In genomic region chr10:63564731-63565130, GRCh38 we compare ENCODE assay signal across 8 cellular contexts. TPM values are rescaled to one million over a fixed set of nuclear protein-coding genes. Genes with fewer than 3 reads are reported as not detected.
DNase-seq lines count a peak whose midpoint lies in the region; ATAC-seq and TF ChIP-seq lines count a peak whose summit lies in the region.
"Not testable (repeated sequence)": the region's sequence is repeated elsewhere in the genome, so short reads cannot be mapped to it uniquely, and the experiment has no call there.

No MANE protein-coding gene starts in this region.

- not testable (repeated sequence) for TF ChIP-seq POLR2A in IMR-90 (IDR thresholded peaks at IDR 0.05; ENCODE audit: low read depth, low read length)

- dilution Hi-C loops in IMR-90 (cut with HindIII; ENCODE audit: low sequenced_read_pairs, unreplicated experiment) = not testable (repeated sequence)

- H4K8ac ChIP-seq in IMR-90 (ENCODE audit: low read depth in 2 of 2, low read length in 2 of 2) = not testable (repeated sequence)

- not testable (repeated sequence) for H3K9ac ChIP-seq in IMR-90 (ENCODE audit: low read depth, low read length)

- not testable (repeated sequence) for BruUV-seq in IMR-90 (replicated peaks; lab: Mats Ljungman, UMichigan)

- not testable (repeated sequence) for H4K20me1 ChIP-seq in GM23338 (replicated peaks; ENCODE audit: insufficient read depth); IMR-90 (ENCODE audit: insufficient read depth, low read length)

- not testable (repeated sequence) for H3K27me3 Mint-ChIP-seq in GM23338 (ENCODE audit: insufficient read depth, low read depth, poor library complexity)

- H3K9me2 ChIP-seq in GM23338 (ENCODE audit: insufficient read depth) = not testable (repeated sequence)

- not testable (repeated sequence) for H3K56ac ChIP-seq in IMR-90 (ENCODE audit: extremely low read depth, insufficient read depth, low read length)

- H2BK15ac ChIP-seq in IMR-90 (ENCODE audit: low read depth, low read length) = not testable (repeated sequence)

- not testable (repeated sequence) for H2AFZ ChIP-seq in GM23338; IMR-90 (replicated peaks; ENCODE audit: low read length, poor library complexity)

- H4K91ac ChIP-seq in IMR-90 (ENCODE audit: insufficient read depth, low read depth, low read length) = not testable (repeated sequence)

- not testable (repeated sequence) for H3K27ac Mint-ChIP-seq in GM23338

- H3K36me3 ChIP-seq in GM23338 (ENCODE audit: insufficient read depth); HEK293 (ENCODE audit: control insufficient read depth in 2 of 2, insufficient read depth in 1 of 2, low read length in 2 of 2); IMR-90 (ENCODE audit: control insufficient read depth, insufficient read depth, low read length): not testable (repeated sequence)

- H3K4me3 ChIP-seq in GM23338; HEK293 (ENCODE audit: low read depth, low read length); IMR-90 (ENCODE audit: insufficient read depth, low read depth, low read length): not testable (repeated sequence)

- H3K9me3 ChIP-seq in HEK293 (ENCODE audit: control insufficient read depth, insufficient read depth, low read depth, low read length); IMR-90 (ENCODE audit: control insufficient read depth, insufficient read depth, low read length): not testable (repeated sequence)

- H2AK5ac ChIP-seq in IMR-90 (ENCODE audit: low read depth, low read length) = not testable (repeated sequence)

- H3K18ac ChIP-seq in IMR-90 (ENCODE audit: low read depth, low read length) = not testable (repeated sequence)

- not testable (repeated sequence) for DNase-seq in GM23338 (ENCODE audit: low spot score)
- DNase-seq in HCEC 1CT (peak; percentile 22), IMR-90 (peak; percentile 36), amniotic epithelial cell (ENCODE audit: low read depth) (peak; percentile 42), iris pigment epithelial cell (ENCODE audit: low read depth) (peak; percentile 46)

- 38% methylated on average over 1 of the region's 3 CpGs; no CpG with 5 or more reads in 1 of the 2 experiments for WGBS in IMR-90 (ENCODE audit: extremely low coverage in 2 of 2, insufficient read length in 1 of 2), 2 experiments

- H2BK5ac ChIP-seq in IMR-90 (ENCODE audit: low read depth, low read length, poor library complexity, severe bottlenecking) = not testable (repeated sequence)

- TF ChIP-seq RAD21 in IMR-90 (IDR thresholded peaks at IDR 0.05; ENCODE audit: low read length) = not testable (repeated sequence)

- not testable (repeated sequence) for H3K4me1 ChIP-seq in GM23338 (ENCODE audit: insufficient read depth); IMR-90 (ENCODE audit: control insufficient read depth, insufficient read depth, low read length)
- peaks cover 23% of the 10 kb centered on the region for H3K4me1 ChIP-seq in HEK293 (ENCODE audit: control insufficient read depth, insufficient read depth, low read length)

- not testable (repeated sequence) for H3K9me3 Mint-ChIP-seq in GM23338

- not testable (repeated sequence) for H3K23ac ChIP-seq in IMR-90 (ENCODE audit: low read depth, low read length)

- not testable (repeated sequence) for H2BK120ac ChIP-seq in IMR-90 (ENCODE audit: low read depth, low read length)

- in situ Hi-C loops in IMR-90 (cut with MboI; ENCODE audit: low sequenced_read_pairs) = not testable (repeated sequence)

- H3K4ac ChIP-seq in IMR-90 (ENCODE audit: low read depth, low read length) = not testable (repeated sequence)

- H3K27ac ChIP-seq in C4-2B = peak overlapping the region; percentile 45
- H3K27ac ChIP-seq in GM23338 (ENCODE audit: low read depth) = peak overlapping the region; percentile 55; the same call in 1 of the 2 replicates
- not testable (repeated sequence) for H3K27ac ChIP-seq in HEK293 (ENCODE audit: extremely low read depth, low read depth, low read length); IMR-90 (ENCODE audit: insufficient read depth, low read length)
- H3K27ac ChIP-seq in VCaP = peak overlapping the region; percentile 84

- CTCF ChIA-PET in HEK293 (lab: Yijun Ruan, JAX) = interaction anchor here (0.7 kb wide), 1 partner anchor 257 kb away, joined by 4 read pairs; no protein-coding TSS in a partner anchor
- CTCF ChIA-PET in IMR-90 (lab: Yijun Ruan, JAX) = interaction anchor here (0.5 to 0.7 kb wide), 3 partner anchors 8 to 55 kb away, joined by 4 to 7 read pairs (median 5); no protein-coding TSS in a partner anchor

- ATAC-seq in GM23338; IMR-90 (ENCODE audit: low read depth): not testable (repeated sequence)

- H3K27me3 ChIP-seq in GM23338 (ENCODE audit: insufficient read depth); IMR-90 (ENCODE audit: control insufficient read depth, insufficient read depth, low read length): not testable (repeated sequence)

- not testable (repeated sequence) for H2AK9ac ChIP-seq in IMR-90 (replicated peaks; ENCODE audit: low read depth, low read length, poor library complexity)

- H4K5ac ChIP-seq in IMR-90 (ENCODE audit: low read depth, low read length) = not testable (repeated sequence)

- not testable (repeated sequence) for H3K4me3 Mint-ChIP-seq in GM23338

- H3K4me1 Mint-ChIP-seq in GM23338 = not testable (repeated sequence)

- not testable (repeated sequence) for H3F3A ChIP-seq in GM23338 (replicated peaks; ENCODE audit: low read depth)

- H3K4me2 ChIP-seq in GM23338; IMR-90 (ENCODE audit: low read depth, low read length): not testable (repeated sequence)

- H3K79me1 ChIP-seq in IMR-90 (ENCODE audit: low read depth in 1 of 2, low read length in 2 of 2) = peaks cover 23 to 48% of the 10 kb centered on the region in 2 experiments

- not testable (repeated sequence) for TF ChIP-seq CTCF in C4-2B (conservative IDR thresholded peaks at IDR 0.05); GM23338 (conservative IDR thresholded peaks at IDR 0.05; ENCODE audit: low read depth in 2 of 2); HEK293 (tag by site-specific recombination; IDR thresholded peaks at IDR 0.05); IMR-90 (conservative IDR thresholded peaks at IDR 0.05; ENCODE audit: low read depth, low read length); VCaP (conservative IDR thresholded peaks at IDR 0.05)

- not testable (repeated sequence) for H3K9me1 ChIP-seq in IMR-90 (ENCODE audit: insufficient read depth, low read length)

- H3K36me3 Mint-ChIP-seq in GM23338 (ENCODE audit: low read depth) = not testable (repeated sequence)

- not testable (repeated sequence) for H2BK20ac ChIP-seq in IMR-90 (ENCODE audit: low read depth, low read length)

- intact Hi-C loops in IMR-90 (cut with micrococcal nuclease) = not testable (repeated sequence)

- H3K14ac ChIP-seq in IMR-90 (replicated peaks; ENCODE audit: low read depth, low read length) = not testable (repeated sequence)

- POLR2A ChIA-PET in HEK293 (lab: Yijun Ruan, JAX); IMR-90 (lab: Charles Lee; ENCODE audit: unreplicated experiment): not testable (repeated sequence)

- H3K79me2 ChIP-seq in GM23338 (replicated peaks; ENCODE audit: insufficient read depth) = peaks cover 46% of the 10 kb centered on the region

TF ChIP-seq in HEK293, 187 proteins besides CTCF, POLR2A, EP300 and RAD21:
- TF ChIP-seq INSM2 (tag by site-specific recombination; IDR thresholded peaks at IDR 0.05) = 0 out of 2 replicates have a peak, but pooled peaks have one; percentile 28

TF ChIP-seq in IMR-90, 13 proteins besides CTCF, POLR2A, EP300 and RAD21:
- TF ChIP-seq CEBPB (IDR thresholded peaks at IDR 0.05; ENCODE audit: low read depth, low read length) = peak; percentile 58

RNA-seq across cellular contexts. Expression of gene REEP3, which starts 43.5 kb away (rescaled TPM):
- total RNA-seq in GM23338 (2014; rRNA removed; shearing (Covaris generic)) = 29.5 and 31.9 TPM in 2 replicates
- polyA plus RNA-seq in GM23338 (2016; fragmentation: Nextera tagmentation; extraction: Ambion mirVana) = 47.2 and 48.7 TPM in 2 replicates
- 28.9 and 48.6 TPM in 2 replicates for total RNA-seq in IMR-90 (2012; rRNA removed)
- polyA plus RNA-seq in IMR-90 (2012; rRNA removed) = 9.2 and 11.7 TPM in 2 replicates
- 3.6 and 4.4 TPM in 2 replicates for polyA plus RNA-seq in IMR-90 (2012; cell fraction: cytosol; rRNA removed)
- 1.0 and 4.6 TPM in 2 replicates for polyA plus RNA-seq in IMR-90 (2012; cell fraction: nucleus; rRNA removed; ENCODE audit: low replicate concordance)
